19 cellular contexts compared by ENCODE assay signal in the genomic region with DNA sequence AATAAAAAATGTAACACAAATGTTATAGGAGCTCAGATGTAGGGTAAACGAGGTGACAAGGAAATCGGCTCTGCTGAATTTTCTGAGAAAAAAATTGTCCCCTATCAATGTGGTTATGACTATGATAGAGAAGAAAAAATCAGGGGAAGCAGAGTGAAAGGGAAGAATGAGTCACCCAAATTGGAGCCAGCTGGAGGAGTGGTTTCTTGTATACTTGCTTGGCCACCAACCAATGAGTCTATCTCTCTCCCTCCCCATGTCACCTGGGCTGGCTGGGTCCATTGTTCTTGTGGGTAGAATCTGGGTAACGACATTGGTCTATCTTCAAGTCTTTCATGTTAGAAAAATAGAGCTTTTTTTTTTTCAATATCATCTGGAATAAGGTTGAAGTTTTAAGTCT.
DNase-seq lines count a peak whose midpoint lies in the region; ATAC-seq and TF ChIP-seq lines count a peak whose summit lies in the region.
"Had no signal": no experiment of that assay in that cellular context is flagged by ENCODE, and none has a peak within 500 bp of the region (broad histone marks: within the 10 kb centered on the region; RNA-seq: fewer than 3 reads in every experiment).

No MANE protein-coding gene starts in this region.

- POLR2A ChIA-PET in activated CD8-positive, alpha-beta T cell treated with anti-CD3 and anti-CD28 coated beads for 36 hours (lab: Charles Lee): no interaction called here
- POLR2A ChIA-PET in activated CD8-positive, alpha-beta T cell treated with anti-CD3 and anti-CD28 coated beads, Interleukin-2, amount 10 ng/mL, durations not matched to agents 7 days and 5 days (lab: Charles Lee): no interaction called here

- H3K4me1 Mint-ChIP-seq in activated CD8-positive, alpha-beta T cell treated with anti-CD3 and anti-CD28 coated beads for 36 hours (ENCODE audit: low read depth): no peaks in the 10 kb centered on the region
- no peaks in the 10 kb centered on the region for H3K4me1 Mint-ChIP-seq in activated CD8-positive, alpha-beta T cell treated with anti-CD3 and anti-CD28 coated beads, Interleukin-2, amount 10 ng/mL, durations not matched to agents 7 days and 5 days (ENCODE audit: low read depth)
- no peaks in the 10 kb centered on the region for H3K4me1 Mint-ChIP-seq in natural killer cell treated with Interleukin-12 subunit alpha and Interleukin-12 subunit beta and Interleukin-15 and Interleukin-18, amount 100 ng/mL, for 72 hours (ENCODE audit: low read depth in 2 of 2)
- H3K4me1 Mint-ChIP-seq: activated CD4-positive, alpha-beta T cell treated with anti-CD3 and anti-CD28 coated beads, Interleukin-2, amount 10 ng/mL, durations not matched to agents 24 days and 14 days; IgD-negative memory B cell; immature natural killer cell had no signal

- H3K4me1 ChIP-seq in SJSA1 (replicated peaks) (peaks cover 16% of the 10 kb centered on the region), transverse colon (no peaks in the 10 kb centered on the region)
- H3K4me1 ChIP-seq: adrenal gland, pancreas had no signal

- no peak overlapping the region for H3K27ac ChIP-seq in SJSA1
- no peak overlapping the region for H3K27ac ChIP-seq in transverse colon
- H3K27ac ChIP-seq: adrenal gland, pancreas had no signal

- CTCF ChIA-PET in activated CD8-positive, alpha-beta T cell treated with anti-CD3 and anti-CD28 coated beads for 36 hours (lab: Charles Lee): no interaction called here
- CTCF ChIA-PET in activated CD8-positive, alpha-beta T cell treated with anti-CD3 and anti-CD28 coated beads, Interleukin-2, amount 10 ng/mL, durations not matched to agents 7 days and 5 days (lab: Charles Lee): no interaction called here

- no peaks in the 10 kb centered on the region for H3K27me3 Mint-ChIP-seq in activated CD8-positive, alpha-beta T cell treated with anti-CD3 and anti-CD28 coated beads for 36 hours
- no peaks in the 10 kb centered on the region for H3K27me3 Mint-ChIP-seq in activated CD8-positive, alpha-beta T cell treated with anti-CD3 and anti-CD28 coated beads, Interleukin-2, amount 10 ng/mL, durations not matched to agents 7 days and 5 days (ENCODE audit: low read depth)
- H3K27me3 Mint-ChIP-seq in natural killer cell treated with Interleukin-12 subunit alpha and Interleukin-12 subunit beta and Interleukin-15 and Interleukin-18, amount 100 ng/mL, for 72 hours: no peaks in the 10 kb centered on the region
- H3K27me3 Mint-ChIP-seq: activated CD4-positive, alpha-beta T cell treated with anti-CD3 and anti-CD28 coated beads, Interleukin-2, amount 10 ng/mL, durations not matched to agents 24 days and 14 days; dendritic cell treated with granulocyte-macrophage colony-stimulating factor and Interleukin-4, amounts not matched to agents 40 ng/mL and 50 ng/mL, for 4 days; IgD-negative memory B cell had no signal

- no peak for ATAC-seq in activated CD8-positive, alpha-beta T cell treated with anti-CD3 and anti-CD28 coated beads for 36 hours
- no peak for ATAC-seq in activated CD8-positive, alpha-beta T cell treated with anti-CD3 and anti-CD28 coated beads, Interleukin-2, amount 10 ng/mL, durations not matched to agents 7 days and 5 days
- no peak for ATAC-seq in natural killer cell treated with Interleukin-12 subunit alpha and Interleukin-12 subunit beta and Interleukin-15 and Interleukin-18, amount 100 ng/mL, for 72 hours
- ATAC-seq: activated T-cell treated with anti-CD3 and anti-CD28 coated beads, Interleukin-2, amount 50 U/mL, for 4 hours; Panc1; pancreas had no signal

- TF ChIP-seq POLR2A in transverse colon (IDR thresholded peaks at IDR 0.05): no peak

- no peak overlapping the region for H3K27ac Mint-ChIP-seq in activated CD8-positive, alpha-beta T cell treated with anti-CD3 and anti-CD28 coated beads for 36 hours
- no peak overlapping the region for H3K27ac Mint-ChIP-seq in activated CD8-positive, alpha-beta T cell treated with anti-CD3 and anti-CD28 coated beads, Interleukin-2, amount 10 ng/mL, durations not matched to agents 7 days and 5 days
- no peak overlapping the region for H3K27ac Mint-ChIP-seq in natural killer cell treated with Interleukin-12 subunit alpha and Interleukin-12 subunit beta and Interleukin-15 and Interleukin-18, amount 100 ng/mL, for 72 hours
- H3K27ac Mint-ChIP-seq: activated CD4-positive, alpha-beta T cell treated with anti-CD3 and anti-CD28 coated beads, Interleukin-2, amount 10 ng/mL, durations not matched to agents 24 days and 14 days; dendritic cell treated with granulocyte-macrophage colony-stimulating factor and Interleukin-4, amounts not matched to agents 40 ng/mL and 50 ng/mL, for 4 days; IgD-negative memory B cell had no signal

- no peaks in the 10 kb centered on the region for H3K27me3 ChIP-seq in SJSA1 (replicated peaks)
- H3K27me3 ChIP-seq in transverse colon: no peaks in the 10 kb centered on the region
- H3K27me3 ChIP-seq: adrenal gland, pancreas had no signal

- H3K4me3 Mint-ChIP-seq in activated CD8-positive, alpha-beta T cell treated with anti-CD3 and anti-CD28 coated beads for 36 hours: no peak overlapping the region
- H3K4me3 Mint-ChIP-seq in activated CD8-positive, alpha-beta T cell treated with anti-CD3 and anti-CD28 coated beads, Interleukin-2, amount 10 ng/mL, durations not matched to agents 7 days and 5 days: no peak overlapping the region
- H3K4me3 Mint-ChIP-seq in natural killer cell treated with Interleukin-12 subunit alpha and Interleukin-12 subunit beta and Interleukin-15 and Interleukin-18, amount 100 ng/mL, for 72 hours: no peak overlapping the region
- H3K4me3 Mint-ChIP-seq: activated CD4-positive, alpha-beta T cell treated with anti-CD3 and anti-CD28 coated beads, Interleukin-2, amount 10 ng/mL, durations not matched to agents 24 days and 14 days; activated T-cell treated with anti-CD3 and anti-CD28 coated beads, Interleukin-2, amount 50 U/mL, for 4 hours; dendritic cell treated with granulocyte-macrophage colony-stimulating factor and Interleukin-4, amounts not matched to agents 40 ng/mL and 50 ng/mL, for 4 days; IgD-negative memory B cell; immature natural killer cell had no signal

- WGBS in transverse colon (ENCODE audit: low coverage in 1 of 2), 2 donors: 78 to 81% methylated on average over 3 of the region's 3 CpGs

- in situ Hi-C loops in transverse colon (cut with MboI; ENCODE audit: low pct_ligation_motif_present in 1 of 4, low pct_unique_long_range_greater_than_20kb in 1 of 4, low sequenced_read_pairs in 3 of 4): no loop called here

- H3K9me3 Mint-ChIP-seq in activated CD8-positive, alpha-beta T cell treated with anti-CD3 and anti-CD28 coated beads for 36 hours: peaks cover 2% of the 10 kb centered on the region
- no peaks in the 10 kb centered on the region for H3K9me3 Mint-ChIP-seq in activated CD8-positive, alpha-beta T cell treated with anti-CD3 and anti-CD28 coated beads, Interleukin-2, amount 10 ng/mL, durations not matched to agents 7 days and 5 days (ENCODE audit: insufficient read depth)
- no peaks in the 10 kb centered on the region for H3K9me3 Mint-ChIP-seq in natural killer cell treated with Interleukin-12 subunit alpha and Interleukin-12 subunit beta and Interleukin-15 and Interleukin-18, amount 100 ng/mL, for 72 hours
- H3K9me3 Mint-ChIP-seq: activated T-cell treated with anti-CD3 and anti-CD28 coated beads, Interleukin-2, amount 50 U/mL, for 4 hours had no signal

- peak; percentile 8 for DNase-seq in activated CD8-positive, alpha-beta T cell treated with anti-CD3 and anti-CD28 coated beads for 36 hours
- DNase-seq in activated CD8-positive, alpha-beta T cell treated with anti-CD3 and anti-CD28 coated beads, Interleukin-2, amount 10 ng/mL, durations not matched to agents 7 days and 5 days: no peak
- peak; percentile 54 for DNase-seq in SJSA1 (ENCODE audit: low read depth in 1 of 2, low spot score in 2 of 2)
- peak; percentile 16 for DNase-seq in fibroblast of gingiva (ENCODE audit: low read depth)
- DNase-seq in stromal cell of bone marrow (ENCODE audit: low read depth): peak; percentile 51
- DNase-seq in natural killer cell treated with Interleukin-12 subunit alpha and Interleukin-12 subunit beta and Interleukin-15 and Interleukin-18, amount 100 ng/mL, for 72 hours (ENCODE audit: low spot score): no peak
- DNase-seq in activated CD4-positive, alpha-beta T cell treated with anti-CD3 and anti-CD28 coated beads for 1 hour: no peak
- DNase-seq in transverse colon: no peak
- DNase-seq: ACHN; activated CD4-positive, alpha-beta T cell treated with anti-CD3 and anti-CD28 coated beads, Interleukin-2, amount 10 ng/mL, durations not matched to agents 24 days and 14 days; activated T-cell treated with anti-CD3 and anti-CD28 coated beads, Interleukin-2, amount 50 U/mL, for 4 hours; immature natural killer cell; NCI-H1105 treated with DMSO at 0.1 percent for 48 hours; pancreas; stimulated activated CD4-positive, alpha-beta T cell treated with anti-CD3 and anti-CD28 coated beads, Interleukin-12 subunit alpha, Interleukin-12 subunit beta, amount 100 ng/mL, for 4 hours had no signal

- intact Hi-C loops in activated CD8-positive, alpha-beta T cell treated with anti-CD3 and anti-CD28 coated beads for 36 hours (cut with micrococcal nuclease): no loop called here
- intact Hi-C loops in transverse colon (cut with DNase I; ENCODE audit: low total_unique reads): no loop called here

- TF ChIP-seq CTCF in activated CD8-positive, alpha-beta T cell treated with anti-CD3 and anti-CD28 coated beads for 36 hours (IDR thresholded peaks at IDR 0.05): no peak
- no peak for TF ChIP-seq CTCF in transverse colon (IDR thresholded peaks at IDR 0.05)

- no peaks in the 10 kb centered on the region for H3K36me3 ChIP-seq in SJSA1
- H3K36me3 ChIP-seq in transverse colon: no peaks in the 10 kb centered on the region
- H3K36me3 ChIP-seq: adrenal gland, pancreas had no signal

- no peaks in the 10 kb centered on the region; the same call in 1 of the 2 replicates for H3K9me3 ChIP-seq in SJSA1 (replicated peaks)
- no peaks in the 10 kb centered on the region for H3K9me3 ChIP-seq in transverse colon
- H3K9me3 ChIP-seq: adrenal gland, pancreas had no signal

- H3K36me3 Mint-ChIP-seq in activated CD8-positive, alpha-beta T cell treated with anti-CD3 and anti-CD28 coated beads for 36 hours (ENCODE audit: low read depth): no peaks in the 10 kb centered on the region
- H3K36me3 Mint-ChIP-seq in activated CD8-positive, alpha-beta T cell treated with anti-CD3 and anti-CD28 coated beads, Interleukin-2, amount 10 ng/mL, durations not matched to agents 7 days and 5 days (ENCODE audit: low read depth): no peaks in the 10 kb centered on the region
- H3K36me3 Mint-ChIP-seq in natural killer cell treated with Interleukin-12 subunit alpha and Interleukin-12 subunit beta and Interleukin-15 and Interleukin-18, amount 100 ng/mL, for 72 hours: no peaks in the 10 kb centered on the region
- H3K36me3 Mint-ChIP-seq: IgD-negative memory B cell, immature natural killer cell had no signal

- H3K4me3 ChIP-seq in SJSA1: no peak overlapping the region
- no peak overlapping the region for H3K4me3 ChIP-seq in transverse colon
- H3K4me3 ChIP-seq: adrenal gland, pancreas had no signal

- no peak for TF ChIP-seq EP300 in transverse colon (IDR thresholded peaks at IDR 0.05; ENCODE audit: low read depth)

Comparison
In these comparisons a context has a peak if more than half of its experiments do, and no peak if none do; other contexts are left out.
1. DNase-seq: peak in activated CD8-positive, alpha-beta T cell treated with anti-CD3 and anti-CD28 coated beads for 36 hours (single experiment), SJSA1 (2 of 2), fibroblast of gingiva (single experiment) and stromal cell of bone marrow (single experiment); none in activated CD8-positive, alpha-beta T cell treated with anti-CD3 and anti-CD28 coated beads, Interleukin-2, amount 10 ng/mL, durations not matched to agents 7 days and 5 days (single experiment), natural killer cell treated with Interleukin-12 subunit alpha and Interleukin-12 subunit beta and Interleukin-15 and Interleukin-18, amount 100 ng/mL, for 72 hours (single experiment), activated CD4-positive, alpha-beta T cell treated with anti-CD3 and anti-CD28 coated beads for 1 hour (single experiment) and transverse colon (single experiment).